16 cellular contexts compared by ENCODE assay signal in the genomic region with DNA sequence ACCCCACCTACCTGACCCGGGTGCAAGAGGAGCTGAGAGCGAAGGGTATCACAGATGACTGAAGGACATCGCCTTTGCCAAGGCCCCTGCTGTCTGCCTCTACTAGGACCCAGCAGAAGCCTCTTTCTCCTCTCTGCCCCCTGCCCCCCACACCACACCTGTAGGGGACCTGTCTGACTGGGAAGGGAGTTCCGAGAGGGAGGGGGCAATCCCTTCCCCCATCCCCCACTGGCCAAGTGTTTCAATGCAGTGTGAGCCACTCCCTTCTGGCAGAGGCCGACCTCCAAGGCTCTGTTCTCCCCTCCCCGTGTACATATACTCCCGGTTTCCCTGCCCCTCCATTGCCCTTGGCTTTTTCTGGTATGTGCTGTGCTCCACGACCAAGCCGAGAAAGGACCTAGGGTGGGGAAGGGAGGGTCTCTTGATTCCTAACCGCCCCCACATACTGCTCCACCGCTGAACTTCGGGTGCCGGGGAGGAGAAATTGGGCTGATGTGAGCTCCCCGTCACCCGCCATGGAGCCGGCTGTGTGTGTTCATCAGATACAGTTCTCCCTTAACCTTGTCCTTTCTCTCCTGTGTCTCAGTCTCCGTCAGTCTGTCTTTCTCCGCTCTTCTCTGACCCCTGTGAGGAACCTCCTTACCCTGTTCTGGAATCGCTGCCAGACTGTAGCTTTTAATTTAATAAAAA. TPM values are rescaled to one million over a fixed set of nuclear protein-coding genes. Genes with fewer than 3 reads are reported as not detected.
A peak's percentile ranks its signal among the peaks of the same experiment; 100 is the strongest.
DNase-seq lines count a peak whose midpoint lies in the region; ATAC-seq and TF ChIP-seq lines count a peak whose summit lies in the region.
"Had no signal": no experiment of that assay in that cellular context is flagged by ENCODE, and none has a peak within 500 bp of the region (broad histone marks: within the 10 kb centered on the region; RNA-seq: fewer than 3 reads in every experiment).

No MANE protein-coding gene starts in this region.

- no peak for TF ChIP-seq EP300 in transverse colon (IDR thresholded peaks at IDR 0.05; ENCODE audit: low read depth)

- H3K27ac ChIP-seq in transverse colon, result peak overlapping the region; percentile 81 to 93 (median 84)

- H3K9me3 ChIP-seq in transverse colon, result no peaks in the 10 kb centered on the region
- H3K9me3 ChIP-seq: mucosa of descending colon had no signal

- H3K4me3 Mint-ChIP-seq in endothelial cell (ENCODE audit: unreplicated experiment), result peak overlapping the region; percentile 42
- H3K4me3 Mint-ChIP-seq in nephron progenitor cell, result peak overlapping the region; percentile 82
- H3K4me3 Mint-ChIP-seq: activated CD4-positive, alpha-beta T cell treated with anti-CD3 and anti-CD28 coated beads for 36 hours had no signal

- no peak for TF ChIP-seq POLR2A in transverse colon (IDR thresholded peaks at IDR 0.05)

- peaks cover 63% of the 10 kb centered on the region for H3K27me3 ChIP-seq in transverse colon

- ATAC-seq in left lobe of liver, result no peak
- ATAC-seq: activated CD4-positive, alpha-beta T cell treated with anti-CD3 and anti-CD28 coated beads for 36 hours; mucosa of descending colon had no signal

- H3K27ac Mint-ChIP-seq in endothelial cell (ENCODE audit: unreplicated experiment) (peak overlapping the region; percentile 9), nephron progenitor cell (no peak overlapping the region)
- H3K27ac Mint-ChIP-seq: activated CD4-positive, alpha-beta T cell treated with anti-CD3 and anti-CD28 coated beads for 36 hours; CD4-positive, alpha-beta T cell had no signal

- H3K4me3 ChIP-seq in transverse colon, result no peak overlapping the region
- H3K4me3 ChIP-seq: mucosa of descending colon had no signal

- peaks cover 9 to 58% (median 22%) of the 10 kb centered on the region in 4 donors for H3K4me1 ChIP-seq in transverse colon

- in situ Hi-C loops in transverse colon (cut with MboI; ENCODE audit: low pct_ligation_motif_present in 1 of 4, low pct_unique_long_range_greater_than_20kb in 1 of 4, low sequenced_read_pairs in 3 of 4), result no loop called here

- intact Hi-C loops in transverse colon (cut with DNase I; ENCODE audit: low total_unique reads), result no loop called here

- no peaks in the 10 kb centered on the region for H3K36me3 ChIP-seq in transverse colon

- H3K9me3 Mint-ChIP-seq in endothelial cell (ENCODE audit: unreplicated experiment) (no peaks in the 10 kb centered on the region), nephron progenitor cell (no peaks in the 10 kb centered on the region)
- H3K9me3 Mint-ChIP-seq: CD4-positive, alpha-beta T cell had no signal

- peaks cover 9% of the 10 kb centered on the region for H3K4me1 Mint-ChIP-seq in endothelial cell (ENCODE audit: unreplicated experiment)
- H3K4me1 Mint-ChIP-seq in nephron progenitor cell, result peaks cover 39% of the 10 kb centered on the region

- H3K27me3 Mint-ChIP-seq in endothelial cell (ENCODE audit: unreplicated experiment) (peaks cover 9% of the 10 kb centered on the region), nephron progenitor cell (ENCODE audit: low read depth, poor library complexity) (peaks cover 62% of the 10 kb centered on the region)

- DNase-seq in NCI-H82 (lab: John Stamatoyannopoulos, UW) (peak; percentile 31), NCI-H82 treated with DMSO at 0.1 percent for 48 hours (lab: John Stamatoyannopoulos, UW; ENCODE audit: unreplicated experiment) (no peak), endothelial cell (ENCODE audit: low spot score) (no peak), nephron progenitor cell (no peak), transverse colon (no peak), left lobe of liver (ENCODE audit: low spot score) (no peak), NOMO-1 treated with DMSO at 0.1 percent for 48 hours (lab: John Stamatoyannopoulos, UW; ENCODE audit: unreplicated experiment) (no peak), COLO668 (lab: John Stamatoyannopoulos, UW; ENCODE audit: unreplicated experiment) (no peak)
- DNase-seq: activated CD4-positive, alpha-beta T cell treated with anti-CD3 and anti-CD28 coated beads for 36 hours; CD4-positive, alpha-beta T cell; GF-D8; NCI-H2029; NCI-H524 treated with DMSO at 0.1 percent for 48 hours; stimulated activated CD4-positive, alpha-beta T cell treated with anti-CD3 and anti-CD28 coated beads, Interleukin-4, amount 100 ng/mL, for 1 hour had no signal

- TF ChIP-seq CTCF in endothelial cell (IDR thresholded peaks at IDR 0.05; ENCODE audit: unreplicated experiment) (no peak), nephron progenitor cell (IDR thresholded peaks at IDR 0.05) (no peak), transverse colon (IDR thresholded peaks at IDR 0.05) (no peak)

- WGBS in transverse colon (ENCODE audit: low coverage in 1 of 2), 2 donors, result 62 to 76% methylated on average over 3 to 19 of the region's 19 CpGs

- H3K36me3 Mint-ChIP-seq in endothelial cell (ENCODE audit: low read depth, unreplicated experiment), result peaks cover 15% of the 10 kb centered on the region
- peaks cover 34% of the 10 kb centered on the region for H3K36me3 Mint-ChIP-seq in nephron progenitor cell (ENCODE audit: low read depth)

RNA-seq across cellular contexts. Expression of a gene that starts 2.0 kb away (rescaled TPM):
- total RNA-seq in endothelial cell (ENCODE audit: unreplicated experiment) (20.0 TPM), transverse colon (10 to 100 TPM in 3 of 4 donors, 1 to 10 TPM in 1; 6.6 to 35.9 (median 15.3) TPM), left lobe of liver (1.5 TPM)

RNA-seq across cellular contexts. Expression of a gene that starts 4.6 kb away (rescaled TPM):
- total RNA-seq in endothelial cell (ENCODE audit: unreplicated experiment) (43.7 TPM), transverse colon (10 to 100 TPM in 1 of 4 donors, 1 to 10 TPM in 3; 8.0 to 10.9 (median 9.6) TPM), left lobe of liver (2.2 TPM)

RNA-seq across cellular contexts. Expression of a gene that starts 18.2 kb away (rescaled TPM):
- total RNA-seq in endothelial cell (ENCODE audit: unreplicated experiment) (18.5 TPM), transverse colon (100 to 1,000 TPM in 1 of 4 donors, 10 to 100 TPM in 3; 38.4 to 308 (median 45.8) TPM), left lobe of liver (11.8 TPM)

RNA-seq across cellular contexts. Expression of a gene that starts 23.8 kb away (rescaled TPM):
- total RNA-seq in endothelial cell (ENCODE audit: unreplicated experiment) (1.3 TPM), transverse colon (1 to 10 TPM in 2 of 4 donors, under 1 TPM in 1, not detected in 1; 0.68 to 6.4 (median 2.1) TPM), left lobe of liver (0.60 TPM)
- total RNA-seq: CD4-positive, alpha-beta T cell had no signal

RNA-seq across cellular contexts. Expression of a gene that starts 59.4 kb away (rescaled TPM):
- total RNA-seq in endothelial cell (ENCODE audit: unreplicated experiment) (0.46 TPM), transverse colon (1 to 10 TPM; 1.3 to 6.2 (median 1.6) TPM), left lobe of liver (0.05 TPM)
- total RNA-seq: LHCN-M2 had no signal
